20 cellular contexts compared by ENCODE assay signal in genomic region chr9:86491634-86492266, GRCh38.
DNase-seq lines count a peak whose midpoint lies in the region; ATAC-seq, FAIRE-seq and TF ChIP-seq lines count a peak whose summit lies in the region.
"Had no signal": no experiment of that assay in that cellular context is flagged by ENCODE, and none has a peak within 500 bp of the region (broad histone marks: within the 10 kb centered on the region; RNA-seq: fewer than 3 reads in every experiment).

No MANE protein-coding gene starts in this region.

- TF ChIP-seq POLR2A in vagina (IDR thresholded peaks at IDR 0.05) = no peak
- TF ChIP-seq POLR2A in HepG2 (IDR thresholded peaks at IDR 0.05; ENCODE audit: insufficient read depth in 1 of 2, low read depth in 2 of 2, low read length in 2 of 2) = no peak

- no peak overlapping the region for H2BK12ac ChIP-seq in trophoblast cell (ENCODE audit: low read length)

- no peaks in the 10 kb centered on the region for H3K4me1 Mint-ChIP-seq in activated CD4-positive, alpha-beta T cell treated with anti-CD3 and anti-CD28 coated beads, Interleukin-2, amount 10 ng/mL, durations not matched to agents 24 days and 14 days

- H3K79me1 ChIP-seq in trophoblast cell (ENCODE audit: low read length) = peaks cover 8% of the 10 kb centered on the region

- no peak overlapping the region for H2AK5ac ChIP-seq in trophoblast cell (ENCODE audit: low read length)

- no peak for TF ChIP-seq RAD21 in HepG2 (CRISPR knock-in tag; IDR thresholded peaks at IDR 0.05)

- peak overlapping the region; percentile 35 for H4K91ac ChIP-seq in trophoblast cell (ENCODE audit: low read depth, low read length)

- CTCF ChIA-PET in HepG2 (lab: Yijun Ruan, JAX; ENCODE audit: low intra/inter-chr PET ratio, low total read pairs) = no interaction called here

- no peak overlapping the region for H3K4me3 Mint-ChIP-seq in activated CD4-positive, alpha-beta T cell treated with anti-CD3 and anti-CD28 coated beads, Interleukin-2, amount 10 ng/mL, durations not matched to agents 24 days and 14 days

- H3K27me3 Mint-ChIP-seq in activated CD4-positive, alpha-beta T cell treated with anti-CD3 and anti-CD28 coated beads, Interleukin-2, amount 10 ng/mL, durations not matched to agents 24 days and 14 days = peaks cover 2% of the 10 kb centered on the region

- H3K79me2 ChIP-seq in trophoblast cell (ENCODE audit: control insufficient read depth, insufficient read depth, low read length, poor library complexity) (no peaks in the 10 kb centered on the region), HepG2 (ENCODE audit: insufficient read depth, low read length) (no peaks in the 10 kb centered on the region)

- H4K20me1 ChIP-seq in HepG2 (ENCODE audit: insufficient read depth, low read length) = no peaks in the 10 kb centered on the region

- H3K27me3 ChIP-seq in trophoblast cell (ENCODE audit: insufficient read depth, low read length) (no peaks in the 10 kb centered on the region), vagina (no peaks in the 10 kb centered on the region), HepG2 (ENCODE audit: control insufficient read depth in 1 of 2, insufficient read depth in 2 of 2, low read length in 2 of 2) (no peaks in the 10 kb centered on the region; a peak in 1 of 5 replicates)

- H2BK5ac ChIP-seq in trophoblast cell (ENCODE audit: low read depth, low read length, poor library complexity) = no peak overlapping the region

- H3K4me1 ChIP-seq in trophoblast cell (ENCODE audit: control insufficient read depth in 1 of 2, insufficient read depth in 2 of 2, low read length in 2 of 2) = no peaks in the 10 kb centered on the region
- peaks cover 8% of the 10 kb centered on the region for H3K4me1 ChIP-seq in vagina
- H3K4me1 ChIP-seq in HepG2 (ENCODE audit: insufficient read depth, low read length) = no peaks in the 10 kb centered on the region

- TF ChIP-seq CTCF in fibroblast of villous mesenchyme (IDR thresholded peaks at IDR 0.05; ENCODE audit: insufficient read depth, low read depth, low read length) (no peak), vagina (IDR thresholded peaks at IDR 0.05) (no peak), HepG2 (CRISPR knock-in tag; IDR thresholded peaks at IDR 0.05) (no peak)

- ATAC-seq in HepG2 = no peak
- ATAC-seq in GM19351 (IDR thresholded peaks at IDR 0.05; ENCODE audit: unreplicated experiment) = no peak
- ATAC-seq: K562, Panc1 had no signal

- no peak overlapping the region for H3K14ac ChIP-seq in trophoblast cell (ENCODE audit: low read length)

- no peak overlapping the region for H3K18ac ChIP-seq in trophoblast cell (ENCODE audit: low read length)

- H3K27ac Mint-ChIP-seq in activated CD4-positive, alpha-beta T cell treated with anti-CD3 and anti-CD28 coated beads, Interleukin-2, amount 10 ng/mL, durations not matched to agents 24 days and 14 days = no peak overlapping the region

- no peak overlapping the region for H3K9ac ChIP-seq in trophoblast cell (ENCODE audit: low read length)
- no peak overlapping the region for H3K9ac ChIP-seq in HepG2 (ENCODE audit: insufficient read depth, low read depth, low read length)

- H3K9me3 Mint-ChIP-seq in activated CD4-positive, alpha-beta T cell treated with anti-CD3 and anti-CD28 coated beads, Interleukin-2, amount 10 ng/mL, durations not matched to agents 24 days and 14 days = no peaks in the 10 kb centered on the region

- H3K4me2 ChIP-seq in trophoblast cell (ENCODE audit: low read length) (no peak overlapping the region), HepG2 (ENCODE audit: low read depth, low read length) (no peak overlapping the region)

- H2BK120ac ChIP-seq in trophoblast cell (ENCODE audit: insufficient read depth, low read length, poor library complexity) = no peak overlapping the region

- H4K12ac ChIP-seq in trophoblast cell (ENCODE audit: low read depth, low read length) = no peak overlapping the region

- no peaks in the 10 kb centered on the region for H3K36me3 Mint-ChIP-seq in activated CD4-positive, alpha-beta T cell treated with anti-CD3 and anti-CD28 coated beads, Interleukin-2, amount 10 ng/mL, durations not matched to agents 24 days and 14 days (ENCODE audit: low read depth)

- no peak overlapping the region for H2AFZ ChIP-seq in trophoblast cell (ENCODE audit: insufficient read depth, low read length, poor library complexity)
- no peak overlapping the region for H2AFZ ChIP-seq in HepG2 (ENCODE audit: low read length)

- no peak overlapping the region for H3K23ac ChIP-seq in trophoblast cell (ENCODE audit: low read length)

- no TSS peak for BruUV-seq in HepG2 (replicated peaks; lab: Mats Ljungman, UMichigan)

- no CpG with 5 or more reads among the region's 8 CpGs for WGBS in trophoblast cell (ENCODE audit: extremely low coverage, insufficient coverage, insufficient read length)
- 24% methylated on average over 8 of the region's 8 CpGs for WGBS in HepG2 (ENCODE audit: low lambda C conversion rate)

- no peaks in the 10 kb centered on the region for H3K36me3 ChIP-seq in trophoblast cell (ENCODE audit: control insufficient read depth in 1 of 2, insufficient read depth in 2 of 2, low read length in 2 of 2)
- no peaks in the 10 kb centered on the region for H3K36me3 ChIP-seq in vagina
- no peaks in the 10 kb centered on the region for H3K36me3 ChIP-seq in HepG2 (replicated peaks in 1 of 2; ENCODE audit: control insufficient read depth in 1 of 2, insufficient read depth in 2 of 2, low read length in 2 of 2)

- POLR2A ChIA-PET in HepG2 (lab: Yijun Ruan, JAX) = no interaction called here

- intact Hi-C loops in vagina (cut with DNase I) = no loop called here
- intact Hi-C loops in activated CD4-positive, alpha-beta T cell treated with anti-CD3 and anti-CD28 coated beads, Interleukin-2, amount 10 ng/mL, durations not matched to agents 24 days and 14 days (cut with micrococcal nuclease) = no loop called here
- intact Hi-C loops in HepG2 (cut with micrococcal nuclease; ENCODE audit: unreplicated experiment) = no loop called here

- in situ Hi-C loops in HepG2 (cut with HindIII; ENCODE audit: extremely low pct_ligation_motif_present, low pct_unique_long_range_greater_than_20kb) = no loop called here

- no peak for TF ChIP-seq EP300 in HepG2 (IDR thresholded peaks at IDR 0.05; ENCODE audit: low read depth in 2 of 2, low read length in 2 of 2)
- TF ChIP-seq EP300 in HepG2 (CRISPR knock-in tag; IDR thresholded peaks at IDR 0.05; ENCODE audit: borderline replicate concordance) = no peak

- H3K4ac ChIP-seq in trophoblast cell (ENCODE audit: low read depth, low read length) = no peak overlapping the region

- no peak overlapping the region for H3K4me3 ChIP-seq in fibroblast of villous mesenchyme (ENCODE audit: low read depth, low read length)
- H3K4me3 ChIP-seq in trophoblast cell (ENCODE audit: low read depth, low read length) = no peak overlapping the region
- H3K4me3 ChIP-seq in vagina = no peak overlapping the region
- H3K4me3 ChIP-seq in HepG2 (replicated peaks in 1 of 3; ENCODE audit: insufficient read depth in 1 of 3, low read depth in 2 of 3, low read length in 3 of 3) = no peak overlapping the region
- H3K4me3 ChIP-seq: K562 had no signal

- H4K8ac ChIP-seq in trophoblast cell (ENCODE audit: low read depth, low read length) = no peak overlapping the region

- H3K9me3 ChIP-seq in trophoblast cell (ENCODE audit: insufficient read depth, low read depth, low read length) (no peaks in the 10 kb centered on the region), vagina (no peaks in the 10 kb centered on the region), HepG2 (ENCODE audit: low read length) (no peaks in the 10 kb centered on the region)

- H3K27ac ChIP-seq in trophoblast cell (ENCODE audit: low read depth, low read length) (no peak overlapping the region), vagina (no peak overlapping the region), HepG2 (ENCODE audit: extremely low read length, insufficient read depth, low read length) (no peak overlapping the region)
- H3K27ac ChIP-seq: C4-2B had no signal

- no peak for FAIRE-seq in HepG2 (lab: Jason Lieb, UNC)
- FAIRE-seq: GM18507, K562 had no signal

- peak; percentile 63 for DNase-seq in A172 (ENCODE audit: low spot score)
- peak; percentile 73 for DNase-seq in LHCN-M2 (ENCODE audit: low read depth)
- DNase-seq in fibroblast of villous mesenchyme (ENCODE audit: low read depth) = peak; percentile 54
- DNase-seq in trophoblast cell = no peak
- no peak for DNase-seq in vagina (ENCODE audit: extremely low spot score in 2 of 2)
- DNase-seq in activated CD4-positive, alpha-beta T cell treated with anti-CD3 and anti-CD28 coated beads, Interleukin-2, amount 10 ng/mL, durations not matched to agents 24 days and 14 days = no peak
- DNase-seq in HepG2 (ENCODE audit: low spot score) = no peak
- DNase-seq: 8988T, GDM1, NCI-H1092 treated with DMSO at 0.1 percent for 48 hours, NCI-H1436 treated with DMSO at 0.1 percent for 48 hours, NCI-H2029, NCI-H226, NCI-H510A treated with DMSO at 0.1 percent for 48 hours, NCI-H748 treated with DMSO at 0.1 percent for 48 hours had no signal

TF ChIP-seq in HepG2, 621 proteins besides CTCF, POLR2A, EP300 and RAD21:
- TF ChIP-seq NR1H2 (CRISPR knock-in tag; IDR thresholded peaks at IDR 0.05; ENCODE audit: borderline replicate concordance, low read depth) (no peak), SAP130 (CRISPR knock-in tag; IDR thresholded peaks at IDR 0.05; ENCODE audit: low read depth) (no peak), HOXA3 (CRISPR knock-in tag; IDR thresholded peaks at IDR 0.05) (no peak), ATF7 (IDR thresholded peaks at IDR 0.05) (no peak), ATF7 (CRISPR knock-in tag; IDR thresholded peaks at IDR 0.05) (no peak), BCL3 (CRISPR knock-in tag; IDR thresholded peaks at IDR 0.05) (no peak), FOXA3 (CRISPR knock-in tag; IDR thresholded peaks at IDR 0.05) (no peak)

Comparison
In these comparisons a context has a peak if more than half of its experiments do, and no peak if none do; other contexts are left out.
1. DNase-seq: peak in A172 (single experiment), LHCN-M2 (single experiment) and fibroblast of villous mesenchyme (single experiment); none in trophoblast cell (0 of 2), vagina (0 of 2), activated CD4-positive, alpha-beta T cell treated with anti-CD3 and anti-CD28 coated beads, Interleukin-2, amount 10 ng/mL, durations not matched to agents 24 days and 14 days (single experiment) and HepG2 (single experiment).